In genomic region chr18:48785091-48785614, GRCh38 we compare ENCODE assay signal across 7 cellular contexts.
DNase-seq lines count a peak whose midpoint lies in the region; ATAC-seq and TF ChIP-seq lines count a peak whose summit lies in the region.

No MANE protein-coding gene starts in this region.

- no peaks in the 10 kb centered on the region for H3K27me3 Mint-ChIP-seq in natural killer cell (ENCODE audit: low read depth in 2 of 2)

- peak; percentile 81 for ATAC-seq in GM18873 (IDR thresholded peaks at IDR 0.05; ENCODE audit: low FRiP score, unreplicated experiment)
- ATAC-seq in GM21786 (IDR thresholded peaks at IDR 0.05; ENCODE audit: unreplicated experiment): peak; percentile 88
- peak; percentile 52 to 78 (median 68) for ATAC-seq in natural killer cell

- no peaks in the 10 kb centered on the region for H3K36me3 Mint-ChIP-seq in natural killer cell

- peaks cover 20 to 25% of the 10 kb centered on the region in 2 donors for H3K4me1 Mint-ChIP-seq in natural killer cell

- H3K4me3 Mint-ChIP-seq in natural killer cell: peak overlapping the region; percentile 1

- peak; percentile 98 for DNase-seq in MV-4-11 (lab: John Stamatoyannopoulos, UW)
- DNase-seq in natural killer cell: no peak
- no peak for DNase-seq in islet precursor cell
- no peak for DNase-seq in NCI-H524 treated with DMSO at 0.1 percent for 48 hours (lab: John Stamatoyannopoulos, UW)
- no peak for DNase-seq in NCI-H2107 treated with DMSO at 0.1 percent for 48 hours (lab: John Stamatoyannopoulos, UW; ENCODE audit: unreplicated experiment)

- peak overlapping the region; percentile 61 to 78 for H3K27ac Mint-ChIP-seq in natural killer cell

- H3K9me3 Mint-ChIP-seq in natural killer cell: no peaks in the 10 kb centered on the region

- TF ChIP-seq CTCF in natural killer cell (IDR thresholded peaks at IDR 0.05): no peak

- intact Hi-C loops in natural killer cell (cut with micrococcal nuclease): no loop called here
